ENCODE assay signal across 15 cellular contexts in the genomic region with DNA sequence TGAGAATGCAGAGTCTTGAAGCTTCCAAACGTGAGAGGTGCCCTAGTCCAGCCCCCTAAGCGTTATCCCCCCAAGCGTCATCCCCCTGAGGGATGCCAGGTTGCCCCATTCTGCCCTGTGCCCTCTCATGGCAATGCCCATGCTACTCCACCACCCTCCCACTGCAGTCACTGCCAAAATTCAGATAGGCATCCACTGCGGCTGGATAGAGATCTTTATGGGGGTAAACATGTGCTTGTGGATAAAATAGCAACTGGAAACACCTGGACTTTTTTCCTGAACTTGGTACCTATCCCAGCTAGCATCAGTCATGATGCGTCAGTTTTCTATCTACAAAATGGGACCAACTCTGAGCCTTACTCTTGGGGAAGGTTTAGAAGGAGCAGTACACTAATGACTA.
DNase-seq lines count a peak whose midpoint lies in the region; ATAC-seq, FAIRE-seq and TF ChIP-seq lines count a peak whose summit lies in the region.
"Had no signal": no experiment of that assay in that cellular context is flagged by ENCODE, and none has a peak within 500 bp of the region (broad histone marks: within the 10 kb centered on the region; RNA-seq: fewer than 3 reads in every experiment).

No MANE protein-coding gene starts in this region.

- CTCF ChIA-PET in A549 (lab: Yijun Ruan, JAX) (interaction anchor here (1.0 to 1.5 kb wide), 5 partner anchors 8 to 99 kb away, joined by 3 to 6 read pairs (median 5); a partner anchor contains a TSS), Panc1 (lab: Charles Lee) (interaction anchor here (0.6 to 1.0 kb wide), 2 partner anchors 93 to 377 kb away, joined by 3 to 6 read pairs; a partner anchor contains a TSS), Calu3 (lab: Charles Lee) (no interaction called here)

- H3K4me2 ChIP-seq in A549, result peak overlapping the region; percentile 64
- peak overlapping the region; percentile 78 for H3K4me2 ChIP-seq in keratinocyte (ENCODE audit: control insufficient read depth, extremely low read depth, insufficient read depth, low read depth, low read length)
- H3K4me2 ChIP-seq: BLaER1 had no signal

- no peak for TF ChIP-seq POLR2A in A549 (IDR thresholded peaks at IDR 0.05; ENCODE audit: low read length)
- TF ChIP-seq POLR2A in gastroesophageal sphincter (IDR thresholded peaks at IDR 0.05), result no peak

- TF ChIP-seq CTCF in A549 (IDR thresholded peaks at IDR 0.05), result no peak
- no peak for TF ChIP-seq CTCF in HFFc6 (IDR thresholded peaks at IDR 0.05)
- no peak for TF ChIP-seq CTCF in Panc1 (IDR thresholded peaks at IDR 0.05)
- no peak for TF ChIP-seq CTCF in keratinocyte (optimal IDR thresholded peaks at IDR 0.05 in 1 of 3, IDR thresholded peaks at IDR 0.05 in 1 of 3, conservative IDR thresholded peaks at IDR 0.05 in 1 of 3; ENCODE audit: extremely low read depth in 1 of 3, insufficient read depth in 2 of 3, low read length in 3 of 3)
- no peak for TF ChIP-seq CTCF in gastroesophageal sphincter (IDR thresholded peaks at IDR 0.05)
- TF ChIP-seq CTCF in Calu3 (IDR thresholded peaks at IDR 0.05; ENCODE audit: unreplicated experiment), result no peak

- DNase-seq in A549 (ENCODE audit: low read depth in 1 of 2, low spot score in 1 of 2), result peak in 1 of 2 experiments; percentile 9
- no peak for DNase-seq in HFFc6
- no peak for DNase-seq in Panc1 (ENCODE audit: low read depth, low spot score)
- DNase-seq in keratinocyte (ENCODE audit: low read depth, low spot score), result no peak
- no peak for DNase-seq in anterior cingulate cortex (lab: John Stamatoyannopoulos, UW)
- no peak for DNase-seq in Calu3
- DNase-seq in right cardiac atrium, result no peak
- DNase-seq: AML-193; CD8-positive, alpha-beta memory T cell; HCEC 1CT had no signal

- TF ChIP-seq RAD21 in A549 (conservative IDR thresholded peaks at IDR 0.05 in 1 of 2, IDR thresholded peaks at IDR 0.05 in 1 of 2), result no peak

- H4K20me1 ChIP-seq in keratinocyte (ENCODE audit: control insufficient read depth, extremely low read depth, insufficient read depth, low read length), result no peaks in the 10 kb centered on the region
- H4K20me1 ChIP-seq: BLaER1 had no signal

- peak; percentile 36 to 43; a peak in 3 of 6 replicates for ATAC-seq in A549
- ATAC-seq in Panc1, result peak; percentile 81
- ATAC-seq in gastroesophageal sphincter, result no peak
- no peak for ATAC-seq in right cardiac atrium
- ATAC-seq: K562 had no signal

- H3K27me3 Mint-ChIP-seq in HFFc6 (ENCODE audit: insufficient read depth) (peaks cover 46% of the 10 kb centered on the region), Calu3 (ENCODE audit: unreplicated experiment) (peaks cover 18% of the 10 kb centered on the region)

- H3K9me3 ChIP-seq in A549 (no peaks in the 10 kb centered on the region), Panc1 (ENCODE audit: control insufficient read depth, insufficient read depth, low read depth, low read length) (no peaks in the 10 kb centered on the region), keratinocyte (ENCODE audit: control insufficient read depth, low read depth, low read length) (no peaks in the 10 kb centered on the region), gastroesophageal sphincter (no peaks in the 10 kb centered on the region), right cardiac atrium (ENCODE audit: control insufficient read depth, low read length) (no peaks in the 10 kb centered on the region)
- H3K9me3 ChIP-seq: BLaER1, Caco-2 had no signal

- no peak overlapping the region for H3K9ac ChIP-seq in keratinocyte (ENCODE audit: control insufficient read depth, extremely low read depth, insufficient read depth, low read length)
- H3K9ac ChIP-seq: BLaER1 had no signal

- WGBS in A549 (ENCODE audit: missing lambda C conversion rate), result 54% methylated on average over 5 of the region's 5 CpGs
- 68 to 100% methylated on average over 1 to 4 of the region's 5 CpGs for WGBS in gastroesophageal sphincter (ENCODE audit: low coverage in 1 of 2), 2 donors
- 71% methylated on average over 5 of the region's 5 CpGs for WGBS in right cardiac atrium

- FAIRE-seq in A549 (lab: Jason Lieb, UNC) (no peak), keratinocyte (lab: Jason Lieb, UNC) (peak; percentile 51)
- FAIRE-seq: K562 had no signal

- H3K4me1 ChIP-seq in A549, result peaks cover 32% of the 10 kb centered on the region
- peaks cover 35% of the 10 kb centered on the region for H3K4me1 ChIP-seq in Panc1 (ENCODE audit: control insufficient read depth, insufficient read depth, low read length)
- peaks cover 40% of the 10 kb centered on the region for H3K4me1 ChIP-seq in keratinocyte (ENCODE audit: control insufficient read depth, extremely low read depth, insufficient read depth, low read length)
- no peaks in the 10 kb centered on the region for H3K4me1 ChIP-seq in gastroesophageal sphincter
- H3K4me1 ChIP-seq in right cardiac atrium (ENCODE audit: control insufficient read depth, insufficient read depth, low read length), result no peaks in the 10 kb centered on the region
- H3K4me1 ChIP-seq: BLaER1 had no signal

- in situ Hi-C loops in Panc1 (cut with HindIII; ENCODE audit: low pct_unique_long_range_greater_than_20kb, low sequenced_read_pairs), result no loop called here

- intact Hi-C loops in Panc1 (cut with micrococcal nuclease; ENCODE audit: unreplicated experiment), result loop anchor here (5.0 kb wide), 1 partner anchor 91 kb away; a partner anchor contains a TSS
- intact Hi-C loops in Calu3 (cut with micrococcal nuclease; ENCODE audit: unreplicated experiment), result no loop called here
- intact Hi-C loops in right cardiac atrium (cut with DNase I), result no loop called here

- H2AFZ ChIP-seq in keratinocyte (ENCODE audit: control insufficient read depth, low read length), result no peak overlapping the region

- POLR2A ChIA-PET in A549 (lab: Yijun Ruan, JAX) (interaction anchor here (1.3 kb wide), 1 partner anchor 21 kb away, joined by 3 read pairs; no protein-coding TSS in a partner anchor), Panc1 (lab: Charles Lee) (no interaction called here)

- H3K79me2 ChIP-seq in keratinocyte (ENCODE audit: control insufficient read depth, insufficient read depth, low read length), result no peaks in the 10 kb centered on the region

- peaks cover 4% of the 10 kb centered on the region; the same call in 1 of the 2 replicates for H3K9me3 Mint-ChIP-seq in HFFc6
- peaks cover 2% of the 10 kb centered on the region for H3K9me3 Mint-ChIP-seq in Calu3 (ENCODE audit: low read depth, unreplicated experiment)
- H3K9me3 Mint-ChIP-seq: CD8-positive, alpha-beta memory T cell had no signal

- H3K27me3 ChIP-seq in Panc1 (ENCODE audit: control insufficient read depth, insufficient read depth, low read length), result no peaks in the 10 kb centered on the region
- no peaks in the 10 kb centered on the region for H3K27me3 ChIP-seq in keratinocyte (ENCODE audit: control insufficient read depth, extremely low read depth, insufficient read depth, low read length)
- peaks cover 67% of the 10 kb centered on the region for H3K27me3 ChIP-seq in gastroesophageal sphincter
- no peaks in the 10 kb centered on the region for H3K27me3 ChIP-seq in right cardiac atrium (ENCODE audit: control insufficient read depth, insufficient read depth)

- H3K4me1 Mint-ChIP-seq in HFFc6 (ENCODE audit: low read depth), result peaks cover 36% of the 10 kb centered on the region
- peaks cover 24% of the 10 kb centered on the region for H3K4me1 Mint-ChIP-seq in Calu3 (ENCODE audit: low read depth, unreplicated experiment)
- H3K4me1 Mint-ChIP-seq: CD8-positive, alpha-beta memory T cell had no signal

- peak overlapping the region; percentile 54; the same call in 1 of the 2 replicates for H3K4me3 Mint-ChIP-seq in HFFc6
- H3K4me3 Mint-ChIP-seq in Calu3 (ENCODE audit: low read depth, unreplicated experiment), result no peak overlapping the region

- TF ChIP-seq EP300 in A549 (IDR thresholded peaks at IDR 0.05) (no peak), gastroesophageal sphincter (IDR thresholded peaks at IDR 0.05) (no peak)

- BruUV-seq in Panc1 (replicated peaks; lab: Mats Ljungman, UMichigan) (no TSS peak), Calu3 (replicated peaks; lab: Mats Ljungman, UMichigan) (no TSS peak)

- peaks cover 9% of the 10 kb centered on the region; the same call in 1 of the 2 replicates for H3K36me3 Mint-ChIP-seq in HFFc6 (ENCODE audit: low read depth)
- no peaks in the 10 kb centered on the region for H3K36me3 Mint-ChIP-seq in Calu3 (ENCODE audit: insufficient read depth, unreplicated experiment)
- H3K36me3 Mint-ChIP-seq: CD8-positive, alpha-beta memory T cell had no signal

- H3K27ac Mint-ChIP-seq in HFFc6 (no peak overlapping the region), Calu3 (ENCODE audit: unreplicated experiment) (no peak overlapping the region)
- H3K27ac Mint-ChIP-seq: CD8-positive, alpha-beta memory T cell had no signal

- H3K36me3 ChIP-seq in Panc1 (ENCODE audit: control insufficient read depth, insufficient read depth, low read length), result no peaks in the 10 kb centered on the region
- no peaks in the 10 kb centered on the region for H3K36me3 ChIP-seq in keratinocyte (ENCODE audit: control insufficient read depth in 2 of 2, extremely low read depth in 1 of 2, insufficient read depth in 2 of 2, low read length in 2 of 2)
- no peaks in the 10 kb centered on the region for H3K36me3 ChIP-seq in gastroesophageal sphincter
- H3K36me3 ChIP-seq: BLaER1 had no signal

- H3K9me1 ChIP-seq in keratinocyte (ENCODE audit: control insufficient read depth, extremely low read depth, insufficient read depth, low read length), result no peaks in the 10 kb centered on the region

- H3K27ac ChIP-seq in A549 (peak overlapping the region; percentile 61 to 81), Panc1 (ENCODE audit: low read length) (peak overlapping the region; percentile 99), keratinocyte (ENCODE audit: control insufficient read depth, insufficient read depth, low read length) (no peak overlapping the region), gastroesophageal sphincter (no peak overlapping the region), right cardiac atrium (ENCODE audit: low read length) (no peak overlapping the region)
- H3K27ac ChIP-seq: BLaER1, HL-60 had no signal

- dilution Hi-C loops in keratinocyte (cut with MboI; ENCODE audit: extremely low pct_ligation_motif_present, low sequenced_read_pairs), result no loop called here

- H3K4me3 ChIP-seq in A549, result no peak overlapping the region
- H3K4me3 ChIP-seq in Panc1 (ENCODE audit: low read depth in 2 of 2, low read length in 2 of 2), result no peak overlapping the region
- H3K4me3 ChIP-seq in keratinocyte (ENCODE audit: control insufficient read depth in 2 of 3, extremely low read depth in 1 of 3, insufficient read depth in 2 of 3, low read depth in 1 of 3, low read length in 3 of 3), result no peak overlapping the region
- H3K4me3 ChIP-seq in gastroesophageal sphincter, result no peak overlapping the region
- H3K4me3 ChIP-seq in right cardiac atrium (ENCODE audit: low read length), result no peak overlapping the region
- H3K4me3 ChIP-seq: BLaER1, K562 had no signal

TF ChIP-seq in A549, 52 proteins besides CTCF, POLR2A, EP300 and RAD21:
- TF ChIP-seq, protein P1, sequence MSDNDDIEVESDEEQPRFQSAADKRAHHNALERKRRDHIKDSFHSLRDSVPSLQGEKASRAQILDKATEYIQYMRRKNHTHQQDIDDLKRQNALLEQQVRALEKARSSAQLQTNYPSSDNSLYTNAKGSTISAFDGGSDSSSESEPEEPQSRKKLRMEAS (IDR thresholded peaks at IDR 0.05), result 0 out of 2 replicates have a peak, but pooled peaks have one; percentile 21
- TF ChIP-seq HEYL (CRISPR knock-in tag; IDR thresholded peaks at IDR 0.05), result no peak

Comparison
In these comparisons a context has a peak if more than half of its experiments do, and no peak if none do; other contexts are left out.
1. ATAC-seq: peak in A549 (2 of 2) and Panc1 (single experiment); none in gastroesophageal sphincter (single experiment) and right cardiac atrium (0 of 2).
2. H3K27ac ChIP-seq: peak in A549 (2 of 2) and Panc1 (single experiment); none in keratinocyte (single experiment), gastroesophageal sphincter (0 of 4) and right cardiac atrium (single experiment).